In the genomic region with DNA sequence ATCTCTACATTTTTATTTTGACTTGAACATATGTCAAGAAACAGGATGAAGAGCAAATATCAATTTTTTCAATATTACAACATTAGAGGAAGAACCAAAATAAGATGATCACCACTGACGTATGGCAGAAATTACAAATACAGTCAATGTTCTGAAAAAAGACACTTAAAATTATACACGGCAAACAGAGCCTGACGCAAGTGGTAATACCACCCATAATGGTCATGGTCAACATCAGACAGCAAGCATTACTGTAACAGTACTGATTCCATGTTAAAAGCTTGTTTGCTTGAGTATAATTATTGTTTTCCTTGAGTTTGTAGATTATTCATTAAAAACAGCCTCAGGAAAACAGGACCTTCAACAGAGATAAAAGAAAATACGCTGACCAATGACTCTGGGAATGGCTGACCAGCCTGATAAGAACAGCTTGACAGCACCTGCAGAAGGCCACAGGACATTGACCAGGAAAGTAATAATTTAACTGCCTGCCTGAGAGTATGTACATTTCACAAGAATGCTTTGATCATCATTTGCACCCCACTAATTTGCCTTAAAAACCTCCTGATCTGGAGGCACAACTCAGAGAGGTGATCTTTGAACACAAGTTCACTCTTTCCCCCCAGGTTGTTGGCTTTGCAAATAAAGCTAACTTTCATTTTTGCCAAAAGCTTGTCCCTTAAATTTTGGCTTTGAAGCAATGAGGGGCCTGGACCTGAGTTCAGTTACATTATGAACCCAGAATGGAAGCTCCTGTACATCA, we compare ENCODE assay signal across 1 cellular context.
TF ChIP-seq lines count a peak whose summit lies in the region.

No MANE protein-coding gene starts in this region.

TF ChIP-seq in HepG2, 621 proteins besides CTCF, POLR2A, EP300 and RAD21 (continued from another document and continues in another):
- TF ChIP-seq, protein P1, sequence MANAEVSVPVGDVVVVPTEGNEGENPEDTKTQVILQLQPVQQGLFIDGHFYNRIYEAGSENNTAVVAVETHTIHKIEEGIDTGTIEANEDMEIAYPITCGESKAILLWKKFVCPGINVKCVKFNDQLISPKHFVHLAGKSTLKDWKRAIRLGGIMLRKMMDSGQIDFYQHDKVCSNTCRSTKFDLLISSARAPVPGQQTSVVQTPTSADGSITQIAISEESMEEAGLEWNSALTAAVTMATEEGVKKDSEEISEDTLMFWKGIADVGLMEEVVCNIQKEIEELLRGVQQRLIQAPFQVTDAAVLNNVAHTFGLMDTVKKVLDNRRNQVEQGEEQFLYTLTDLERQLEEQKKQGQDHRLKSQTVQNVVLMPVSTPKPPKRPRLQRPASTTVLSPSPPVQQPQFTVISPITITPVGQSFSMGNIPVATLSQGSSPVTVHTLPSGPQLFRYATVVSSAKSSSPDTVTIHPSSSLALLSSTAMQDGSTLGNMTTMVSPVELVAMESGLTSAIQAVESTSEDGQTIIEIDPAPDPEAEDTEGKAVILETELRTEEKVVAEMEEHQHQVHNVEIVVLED (CRISPR knock-in tag; IDR thresholded peaks at IDR 0.05; ENCODE audit: borderline replicate concordance): peak; percentile 29; the same call in 1 of the 2 replicates
- TF ChIP-seq, protein P2, sequence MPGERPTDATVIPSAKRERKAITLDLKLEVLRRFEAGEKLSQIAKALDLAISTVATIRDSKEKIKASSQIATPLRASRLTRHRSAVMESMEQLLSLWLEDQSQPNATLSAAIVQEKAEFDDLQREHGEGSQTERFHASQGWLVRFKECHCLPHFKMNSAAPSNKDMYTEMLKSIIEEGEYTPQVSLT (CRISPR knock-in tag; IDR thresholded peaks at IDR 0.05; ENCODE audit: borderline replicate concordance, low read depth): no peak
- TF ChIP-seq RORA (CRISPR knock-in tag; IDR thresholded peaks at IDR 0.05): no peak
- TF ChIP-seq HNRNPLL (IDR thresholded peaks at IDR 0.05; ENCODE audit: low read depth, low read length, poor library complexity, severe bottlenecking): no peak
- 0 out of 2 replicates have a peak, but pooled peaks have one; percentile 39 for TF ChIP-seq KDM3A (CRISPR knock-in tag; IDR thresholded peaks at IDR 0.05; ENCODE audit: low read depth)
- TF ChIP-seq PHF8 (CRISPR knock-in tag; IDR thresholded peaks at IDR 0.05): no peak
- TF ChIP-seq, protein P3, sequence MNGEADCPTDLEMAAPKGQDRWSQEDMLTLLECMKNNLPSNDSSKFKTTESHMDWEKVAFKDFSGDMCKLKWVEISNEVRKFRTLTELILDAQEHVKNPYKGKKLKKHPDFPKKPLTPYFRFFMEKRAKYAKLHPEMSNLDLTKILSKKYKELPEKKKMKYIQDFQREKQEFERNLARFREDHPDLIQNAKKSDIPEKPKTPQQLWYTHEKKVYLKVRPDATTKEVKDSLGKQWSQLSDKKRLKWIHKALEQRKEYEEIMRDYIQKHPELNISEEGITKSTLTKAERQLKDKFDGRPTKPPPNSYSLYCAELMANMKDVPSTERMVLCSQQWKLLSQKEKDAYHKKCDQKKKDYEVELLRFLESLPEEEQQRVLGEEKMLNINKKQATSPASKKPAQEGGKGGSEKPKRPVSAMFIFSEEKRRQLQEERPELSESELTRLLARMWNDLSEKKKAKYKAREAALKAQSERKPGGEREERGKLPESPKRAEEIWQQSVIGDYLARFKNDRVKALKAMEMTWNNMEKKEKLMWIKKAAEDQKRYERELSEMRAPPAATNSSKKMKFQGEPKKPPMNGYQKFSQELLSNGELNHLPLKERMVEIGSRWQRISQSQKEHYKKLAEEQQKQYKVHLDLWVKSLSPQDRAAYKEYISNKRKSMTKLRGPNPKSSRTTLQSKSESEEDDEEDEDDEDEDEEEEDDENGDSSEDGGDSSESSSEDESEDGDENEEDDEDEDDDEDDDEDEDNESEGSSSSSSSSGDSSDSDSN (CRISPR knock-in tag; IDR thresholded peaks at IDR 0.05): no peak
- peak; percentile 51 for TF ChIP-seq FOXA1 (IDR thresholded peaks at IDR 0.05)
- peak; percentile 84 for TF ChIP-seq FOXA1 (CRISPR knock-in tag; IDR thresholded peaks at IDR 0.05)
- TF ChIP-seq, protein P4, sequence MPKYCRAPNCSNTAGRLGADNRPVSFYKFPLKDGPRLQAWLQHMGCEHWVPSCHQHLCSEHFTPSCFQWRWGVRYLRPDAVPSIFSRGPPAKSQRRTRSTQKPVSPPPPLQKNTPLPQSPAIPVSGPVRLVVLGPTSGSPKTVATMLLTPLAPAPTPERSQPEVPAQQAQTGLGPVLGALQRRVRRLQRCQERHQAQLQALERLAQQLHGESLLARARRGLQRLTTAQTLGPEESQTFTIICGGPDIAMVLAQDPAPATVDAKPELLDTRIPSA (CRISPR knock-in tag; IDR thresholded peaks at IDR 0.05; ENCODE audit: borderline replicate concordance): no peak
- no peak for TF ChIP-seq ZNF225 (CRISPR knock-in tag; IDR thresholded peaks at IDR 0.05)
- TF ChIP-seq ZNF883 (CRISPR knock-in tag; IDR thresholded peaks at IDR 0.05; ENCODE audit: not compliant biosample characterization): no peak
- TF ChIP-seq, protein P5, sequence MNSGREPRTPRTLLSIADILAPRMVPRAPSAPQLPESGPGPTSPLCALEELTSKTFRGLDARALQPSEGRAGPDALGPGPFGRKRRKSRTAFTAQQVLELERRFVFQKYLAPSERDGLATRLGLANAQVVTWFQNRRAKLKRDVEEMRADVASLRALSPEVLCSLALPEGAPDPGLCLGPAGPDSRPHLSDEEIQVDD (CRISPR knock-in tag; IDR thresholded peaks at IDR 0.05; ENCODE audit: borderline replicate concordance): no peak
- TF ChIP-seq ELF4 (CRISPR knock-in tag; IDR thresholded peaks at IDR 0.05; ENCODE audit: borderline replicate concordance): no peak
- no peak for TF ChIP-seq HDAC6 (IDR thresholded peaks at IDR 0.05; ENCODE audit: low read depth, low read length)
- TF ChIP-seq, protein P6, sequence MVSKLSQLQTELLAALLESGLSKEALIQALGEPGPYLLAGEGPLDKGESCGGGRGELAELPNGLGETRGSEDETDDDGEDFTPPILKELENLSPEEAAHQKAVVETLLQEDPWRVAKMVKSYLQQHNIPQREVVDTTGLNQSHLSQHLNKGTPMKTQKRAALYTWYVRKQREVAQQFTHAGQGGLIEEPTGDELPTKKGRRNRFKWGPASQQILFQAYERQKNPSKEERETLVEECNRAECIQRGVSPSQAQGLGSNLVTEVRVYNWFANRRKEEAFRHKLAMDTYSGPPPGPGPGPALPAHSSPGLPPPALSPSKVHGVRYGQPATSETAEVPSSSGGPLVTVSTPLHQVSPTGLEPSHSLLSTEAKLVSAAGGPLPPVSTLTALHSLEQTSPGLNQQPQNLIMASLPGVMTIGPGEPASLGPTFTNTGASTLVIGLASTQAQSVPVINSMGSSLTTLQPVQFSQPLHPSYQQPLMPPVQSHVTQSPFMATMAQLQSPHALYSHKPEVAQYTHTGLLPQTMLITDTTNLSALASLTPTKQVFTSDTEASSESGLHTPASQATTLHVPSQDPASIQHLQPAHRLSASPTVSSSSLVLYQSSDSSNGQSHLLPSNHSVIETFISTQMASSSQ (IDR thresholded peaks at IDR 0.05; ENCODE audit: low read depth): peak; percentile 96
- TF ChIP-seq, protein P6 (CRISPR knock-in tag; IDR thresholded peaks at IDR 0.05; ENCODE audit: borderline replicate concordance): peak; percentile 97
- TF ChIP-seq NFATC3 (CRISPR knock-in tag; IDR thresholded peaks at IDR 0.05): no peak
- TF ChIP-seq, protein P7, sequence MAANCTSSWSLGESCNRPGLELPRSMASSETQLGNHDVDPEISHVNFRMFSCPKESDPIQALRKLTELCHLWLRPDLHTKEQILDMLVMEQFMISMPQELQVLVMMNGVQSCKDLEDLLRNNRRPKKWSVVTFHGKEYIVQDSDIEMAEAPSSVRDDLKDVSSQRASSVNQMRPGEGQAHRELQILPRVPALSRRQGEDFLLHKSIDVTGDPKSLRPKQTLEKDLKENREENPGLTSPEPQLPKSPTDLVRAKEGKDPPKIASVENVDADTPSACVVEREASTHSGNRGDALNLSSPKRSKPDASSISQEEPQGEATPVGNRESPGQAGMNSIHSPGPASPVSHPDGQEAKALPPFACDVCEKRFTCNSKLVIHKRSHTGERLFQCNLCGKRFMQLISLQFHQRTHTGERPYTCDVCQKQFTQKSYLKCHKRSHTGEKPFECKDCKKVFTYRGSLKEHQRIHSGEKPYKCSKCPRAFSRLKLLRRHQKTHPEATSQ (CRISPR knock-in tag; IDR thresholded peaks at IDR 0.05; ENCODE audit: borderline replicate concordance): peak; percentile 48; the same call in 1 of the 2 replicates
- TF ChIP-seq XBP1 (CRISPR knock-in tag; IDR thresholded peaks at IDR 0.05): no peak
- no peak for TF ChIP-seq SIN3B (IDR thresholded peaks at IDR 0.05; ENCODE audit: low read length)
- no peak; the same call in 1 of the 2 replicates for TF ChIP-seq ATF7-NPFF (CRISPR knock-in tag; IDR thresholded peaks at IDR 0.05; ENCODE audit: low read depth)
- TF ChIP-seq, protein P8, sequence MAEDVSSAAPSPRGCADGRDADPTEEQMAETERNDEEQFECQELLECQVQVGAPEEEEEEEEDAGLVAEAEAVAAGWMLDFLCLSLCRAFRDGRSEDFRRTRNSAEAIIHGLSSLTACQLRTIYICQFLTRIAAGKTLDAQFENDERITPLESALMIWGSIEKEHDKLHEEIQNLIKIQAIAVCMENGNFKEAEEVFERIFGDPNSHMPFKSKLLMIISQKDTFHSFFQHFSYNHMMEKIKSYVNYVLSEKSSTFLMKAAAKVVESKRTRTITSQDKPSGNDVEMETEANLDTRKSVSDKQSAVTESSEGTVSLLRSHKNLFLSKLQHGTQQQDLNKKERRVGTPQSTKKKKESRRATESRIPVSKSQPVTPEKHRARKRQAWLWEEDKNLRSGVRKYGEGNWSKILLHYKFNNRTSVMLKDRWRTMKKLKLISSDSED (CRISPR knock-in tag; IDR thresholded peaks at IDR 0.05): no peak
- TF ChIP-seq, protein P9, sequence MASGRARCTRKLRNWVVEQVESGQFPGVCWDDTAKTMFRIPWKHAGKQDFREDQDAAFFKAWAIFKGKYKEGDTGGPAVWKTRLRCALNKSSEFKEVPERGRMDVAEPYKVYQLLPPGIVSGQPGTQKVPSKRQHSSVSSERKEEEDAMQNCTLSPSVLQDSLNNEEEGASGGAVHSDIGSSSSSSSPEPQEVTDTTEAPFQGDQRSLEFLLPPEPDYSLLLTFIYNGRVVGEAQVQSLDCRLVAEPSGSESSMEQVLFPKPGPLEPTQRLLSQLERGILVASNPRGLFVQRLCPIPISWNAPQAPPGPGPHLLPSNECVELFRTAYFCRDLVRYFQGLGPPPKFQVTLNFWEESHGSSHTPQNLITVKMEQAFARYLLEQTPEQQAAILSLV (CRISPR knock-in tag; IDR thresholded peaks at IDR 0.05; ENCODE audit: borderline replicate concordance): no peak
- TF ChIP-seq STAT5B (CRISPR knock-in tag; IDR thresholded peaks at IDR 0.05): no peak
- TF ChIP-seq, protein P10, sequence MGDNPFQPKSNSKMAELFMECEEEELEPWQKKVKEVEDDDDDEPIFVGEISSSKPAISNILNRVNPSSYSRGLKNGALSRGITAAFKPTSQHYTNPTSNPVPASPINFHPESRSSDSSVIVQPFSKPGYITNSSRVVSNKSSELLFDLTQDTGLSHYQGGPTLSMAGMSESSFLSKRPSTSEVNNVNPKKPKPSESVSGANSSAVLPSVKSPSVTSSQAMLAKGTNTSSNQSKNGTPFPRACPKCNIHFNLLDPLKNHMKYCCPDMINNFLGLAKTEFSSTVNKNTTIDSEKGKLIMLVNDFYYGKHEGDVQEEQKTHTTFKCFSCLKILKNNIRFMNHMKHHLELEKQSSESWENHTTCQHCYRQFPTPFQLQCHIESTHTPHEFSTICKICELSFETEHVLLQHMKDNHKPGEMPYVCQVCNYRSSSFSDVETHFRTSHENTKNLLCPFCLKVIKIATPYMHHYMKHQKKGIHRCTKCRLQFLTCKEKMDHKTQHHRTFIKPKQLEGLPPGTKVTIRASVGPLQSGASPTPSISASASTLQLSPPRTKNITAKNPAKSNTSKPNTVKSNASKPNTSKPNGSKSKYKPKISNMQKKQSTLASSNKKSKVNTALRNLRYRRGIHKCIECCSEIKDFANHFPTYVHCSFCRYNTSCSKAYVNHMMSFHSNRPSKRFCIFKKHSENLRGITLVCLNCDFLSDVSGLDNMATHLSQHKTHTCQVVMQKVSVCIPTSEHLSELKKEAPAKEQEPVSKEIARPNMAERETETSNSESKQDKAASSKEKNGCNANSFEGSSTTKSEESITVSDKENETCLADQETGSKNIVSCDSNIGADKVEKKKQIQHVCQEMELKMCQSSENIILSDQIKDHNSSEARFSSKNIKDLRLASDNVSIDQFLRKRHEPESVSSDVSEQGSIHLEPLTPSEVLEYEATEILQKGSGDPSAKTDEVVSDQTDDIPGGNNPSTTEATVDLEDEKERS (CRISPR knock-in tag; IDR thresholded peaks at IDR 0.05): 0 out of 2 replicates have a peak, but pooled peaks have one; percentile 59
- TF ChIP-seq, protein P11, sequence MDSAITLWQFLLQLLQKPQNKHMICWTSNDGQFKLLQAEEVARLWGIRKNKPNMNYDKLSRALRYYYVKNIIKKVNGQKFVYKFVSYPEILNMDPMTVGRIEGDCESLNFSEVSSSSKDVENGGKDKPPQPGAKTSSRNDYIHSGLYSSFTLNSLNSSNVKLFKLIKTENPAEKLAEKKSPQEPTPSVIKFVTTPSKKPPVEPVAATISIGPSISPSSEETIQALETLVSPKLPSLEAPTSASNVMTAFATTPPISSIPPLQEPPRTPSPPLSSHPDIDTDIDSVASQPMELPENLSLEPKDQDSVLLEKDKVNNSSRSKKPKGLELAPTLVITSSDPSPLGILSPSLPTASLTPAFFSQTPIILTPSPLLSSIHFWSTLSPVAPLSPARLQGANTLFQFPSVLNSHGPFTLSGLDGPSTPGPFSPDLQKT (CRISPR knock-in tag; IDR thresholded peaks at IDR 0.05; ENCODE audit: borderline replicate concordance): no peak
- TF ChIP-seq, protein P12, sequence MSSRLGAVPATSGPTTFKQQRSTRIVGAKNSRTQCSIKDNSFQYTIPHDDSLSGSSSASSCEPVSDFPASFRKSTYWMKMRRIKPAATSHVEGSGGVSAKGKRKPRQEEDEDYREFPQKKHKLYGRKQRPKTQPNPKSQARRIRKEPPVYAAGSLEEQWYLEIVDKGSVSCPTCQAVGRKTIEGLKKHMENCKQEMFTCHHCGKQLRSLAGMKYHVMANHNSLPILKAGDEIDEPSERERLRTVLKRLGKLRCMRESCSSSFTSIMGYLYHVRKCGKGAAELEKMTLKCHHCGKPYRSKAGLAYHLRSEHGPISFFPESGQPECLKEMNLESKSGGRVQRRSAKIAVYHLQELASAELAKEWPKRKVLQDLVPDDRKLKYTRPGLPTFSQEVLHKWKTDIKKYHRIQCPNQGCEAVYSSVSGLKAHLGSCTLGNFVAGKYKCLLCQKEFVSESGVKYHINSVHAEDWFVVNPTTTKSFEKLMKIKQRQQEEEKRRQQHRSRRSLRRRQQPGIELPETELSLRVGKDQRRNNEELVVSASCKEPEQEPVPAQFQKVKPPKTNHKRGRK (CRISPR knock-in tag; IDR thresholded peaks at IDR 0.05): no peak
- TF ChIP-seq SP1 (IDR thresholded peaks at IDR 0.05): no peak
- 0 out of 2 replicates have a peak, but pooled peaks have one; percentile 38 for TF ChIP-seq SP1 (CRISPR knock-in tag; IDR thresholded peaks at IDR 0.05)
- no peak for TF ChIP-seq ARHGAP35 (CRISPR knock-in tag; IDR thresholded peaks at IDR 0.05; ENCODE audit: borderline replicate concordance)
